25 cellular contexts compared by ENCODE assay signal in the genomic region with DNA sequence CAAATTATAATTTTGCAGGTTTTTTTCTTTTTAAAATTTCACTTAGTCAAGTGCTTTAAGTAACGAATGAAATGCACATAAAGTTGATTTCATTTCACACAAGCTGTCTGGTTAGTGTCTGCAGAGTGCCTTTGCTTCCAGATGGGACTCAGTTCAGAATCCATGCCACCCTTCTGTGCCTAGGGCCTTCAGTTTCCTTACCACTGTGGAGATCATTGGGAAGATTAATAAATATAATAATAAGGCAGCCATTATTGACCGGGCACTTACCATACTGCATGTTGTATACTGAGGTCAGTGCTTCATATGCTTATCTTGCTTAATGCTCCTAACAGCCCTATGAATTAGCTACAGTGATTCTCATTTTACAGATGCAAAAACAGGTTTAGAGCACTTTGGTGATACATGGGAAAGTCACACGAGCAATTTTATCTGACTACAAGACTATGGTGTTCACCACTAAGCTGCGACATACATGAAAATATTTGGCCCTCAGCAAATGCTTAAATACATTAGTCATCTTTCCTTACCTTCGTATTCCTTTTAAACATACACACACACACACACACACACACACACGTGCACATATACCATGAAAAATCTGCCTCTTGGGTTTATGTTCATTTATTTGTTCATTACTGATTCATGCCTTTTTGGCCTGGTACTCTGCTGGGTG. TPM values are rescaled to one million over a fixed set of nuclear protein-coding genes. Genes with fewer than 3 reads are reported as not detected.
DNase-seq lines count a peak whose midpoint lies in the region; ATAC-seq and TF ChIP-seq lines count a peak whose summit lies in the region.
"Had no signal": no experiment of that assay in that cellular context is flagged by ENCODE, and none has a peak within 500 bp of the region (broad histone marks: within the 10 kb centered on the region; RNA-seq: fewer than 3 reads in every experiment).

No MANE protein-coding gene starts in this region.

- H3K27ac ChIP-seq in neural progenitor cell (no peak overlapping the region), gastrocnemius medialis (no peak overlapping the region), tibial artery (no peak overlapping the region)
- H3K27ac ChIP-seq: RWPE1 had no signal

- H3K9me3 ChIP-seq in Loucy (ENCODE audit: insufficient read depth, low read depth, low read length) (no peaks in the 10 kb centered on the region), T-helper 17 cell (ENCODE audit: control insufficient read depth, low read length, poor library complexity, severe bottlenecking) (no peaks in the 10 kb centered on the region), neural progenitor cell (ENCODE audit: low read depth) (no peaks in the 10 kb centered on the region), gastrocnemius medialis (no peaks in the 10 kb centered on the region), tibial artery (no peaks in the 10 kb centered on the region)

- H3K27me3 Mint-ChIP-seq in T-helper 17 cell (peaks cover 5% of the 10 kb centered on the region), neural progenitor cell (ENCODE audit: insufficient read depth, low read depth) (peaks cover 11% of the 10 kb centered on the region)

- H3K4me1 ChIP-seq in Loucy (ENCODE audit: insufficient read depth, low read length, poor library complexity, severe bottlenecking) = peaks cover 5% of the 10 kb centered on the region
- peaks cover 29% of the 10 kb centered on the region for H3K4me1 ChIP-seq in neural progenitor cell
- peaks cover 15 to 16% of the 10 kb centered on the region in 2 donors for H3K4me1 ChIP-seq in gastrocnemius medialis
- peaks cover 0 to 15% (median 7%) of the 10 kb centered on the region in 4 donors for H3K4me1 ChIP-seq in tibial artery

- H2AFZ ChIP-seq in Loucy (ENCODE audit: low read length) = no peak overlapping the region
- H2AFZ ChIP-seq in neural progenitor cell (replicated peaks) = no peak overlapping the region

- H3K4me3 Mint-ChIP-seq in T-helper 17 cell (peak overlapping the region; percentile 12), neural progenitor cell (no peak overlapping the region)
- H3K4me3 Mint-ChIP-seq: B cell, CD14-positive monocyte had no signal

- in situ Hi-C loops in gastrocnemius medialis (cut with MboI; ENCODE audit: low sequenced_read_pairs in 4 of 4) = no loop called here

- intact Hi-C loops in gastrocnemius medialis (cut with DNase I; ENCODE audit: low total_unique reads) = loop anchor here (5.0 to 10.0 kb wide), 2 partner anchors 280 to 1082 kb away; a partner anchor contains a TSS
- intact Hi-C loops in tibial artery (cut with DNase I; ENCODE audit: low total_unique reads) = no loop called here

- H3F3A ChIP-seq in Loucy (ENCODE audit: low read depth) = no peaks in the 10 kb centered on the region
- H3F3A ChIP-seq in neural progenitor cell (ENCODE audit: low read depth) = peaks cover 11% of the 10 kb centered on the region

- TF ChIP-seq CTCF in Loucy (conservative IDR thresholded peaks at IDR 0.05; ENCODE audit: low read length) (no peak), neural progenitor cell (IDR thresholded peaks at IDR 0.05) (no peak), gastrocnemius medialis (IDR thresholded peaks at IDR 0.05 in 4 of 5, conservative IDR thresholded peaks at IDR 0.05 in 1 of 5) (no peak), tibial artery (IDR thresholded peaks at IDR 0.05) (no peak)

- H4K20me1 ChIP-seq in Loucy (ENCODE audit: insufficient read depth, low read length, poor library complexity, severe bottlenecking) (no peaks in the 10 kb centered on the region), neural progenitor cell (ENCODE audit: low read depth) (no peaks in the 10 kb centered on the region)

- H3K9me3 Mint-ChIP-seq in neural progenitor cell = no peaks in the 10 kb centered on the region
- H3K9me3 Mint-ChIP-seq: CD14-positive monocyte; CD8-positive, alpha-beta memory T cell had no signal

- no peaks in the 10 kb centered on the region for H3K36me3 ChIP-seq in Loucy (ENCODE audit: insufficient read depth, low read length)
- no peaks in the 10 kb centered on the region for H3K36me3 ChIP-seq in neural progenitor cell
- no peaks in the 10 kb centered on the region for H3K36me3 ChIP-seq in gastrocnemius medialis
- H3K36me3 ChIP-seq in tibial artery = no peaks in the 10 kb centered on the region

- DNase-seq in T-helper 17 cell = no peak
- DNase-seq in erythroblast (lab: John Stamatoyannopoulos, UW) = peak; percentile 26 to 27
- DNase-seq in neural progenitor cell (ENCODE audit: low spot score) = no peak
- no peak for DNase-seq in 8988T
- no peak for DNase-seq in gastrocnemius medialis
- DNase-seq in tibial artery = no peak
- DNase-seq: Calu3; CD8-positive, alpha-beta memory T cell; DMS79 treated with DMSO at 0.1 percent for 48 hours; GF-D8; IMR-90; KG1; NCI-H1092; NCI-H1417 treated with DMSO at 0.1 percent for 48 hours; NCI-H1694 treated with DMSO at 0.1 percent for 48 hours; NCI-H2081; NCI-H2227 treated with DMSO at 0.1 percent for 48 hours; NCI-H69; SHP77 had no signal

- H3K36me3 Mint-ChIP-seq in T-helper 17 cell (ENCODE audit: low read depth) = no peaks in the 10 kb centered on the region
- no peaks in the 10 kb centered on the region for H3K36me3 Mint-ChIP-seq in neural progenitor cell
- H3K36me3 Mint-ChIP-seq: CD14-positive monocyte; CD8-positive, alpha-beta memory T cell had no signal

- H3K27ac Mint-ChIP-seq in T-helper 17 cell = no peak overlapping the region
- H3K27ac Mint-ChIP-seq in neural progenitor cell = no peak overlapping the region
- H3K27ac Mint-ChIP-seq: B cell; CD14-positive monocyte; CD8-positive, alpha-beta memory T cell had no signal

- no peak for TF ChIP-seq POLR2A in erythroblast (IDR thresholded peaks at IDR 0.05; ENCODE audit: low read length)
- TF ChIP-seq POLR2A in gastrocnemius medialis (IDR thresholded peaks at IDR 0.05) = no peak

- H3K79me2 ChIP-seq in Loucy (ENCODE audit: insufficient read depth, low read length) (no peaks in the 10 kb centered on the region), neural progenitor cell (ENCODE audit: low read depth) (no peaks in the 10 kb centered on the region)

- H3K4me3 ChIP-seq in Loucy (ENCODE audit: low read length, poor library complexity, severe bottlenecking) = no peak overlapping the region
- H3K4me3 ChIP-seq in neural progenitor cell = no peak overlapping the region
- H3K4me3 ChIP-seq in gastrocnemius medialis = no peak overlapping the region
- H3K4me3 ChIP-seq in tibial artery = no peak overlapping the region

- H3K27me3 ChIP-seq in Loucy (ENCODE audit: insufficient read depth, low read length, poor library complexity, severe bottlenecking) (no peaks in the 10 kb centered on the region), neural progenitor cell (peaks cover 24% of the 10 kb centered on the region), gastrocnemius medialis (no peaks in the 10 kb centered on the region), tibial artery (no peaks in the 10 kb centered on the region)

- H3K4me1 Mint-ChIP-seq in T-helper 17 cell (peaks cover 10% of the 10 kb centered on the region), neural progenitor cell (peaks cover 32% of the 10 kb centered on the region)

- H3K4me2 ChIP-seq in Loucy (ENCODE audit: low read depth, low read length, poor library complexity, severe bottlenecking) (peak overlapping the region; percentile 58), neural progenitor cell (peak overlapping the region; percentile 56)

- H3K9me2 ChIP-seq in Loucy (replicated peaks; ENCODE audit: low read depth, low read length) = no peaks in the 10 kb centered on the region

- H3K9ac ChIP-seq in Loucy (ENCODE audit: low read depth, low read length, poor library complexity, severe bottlenecking) = peak overlapping the region; percentile 25
- H3K9ac ChIP-seq in neural progenitor cell = no peak overlapping the region

- ATAC-seq in T-helper 17 cell (no peak), gastrocnemius medialis (no peak), HG03439 (IDR thresholded peaks at IDR 0.05; ENCODE audit: unreplicated experiment) (no peak)
- ATAC-seq: Panc1 had no signal

RNA-seq across cellular contexts. Expression of a gene that starts 3.0 kb away (rescaled TPM):
- total RNA-seq in T-helper 17 cell = 1 to 10 TPM; 1.3 to 1.7 TPM
- total RNA-seq in neural progenitor cell (ENCODE audit: low replicate concordance) = 0.87 and 0.95 TPM in 2 replicates
- 10 to 100 TPM in 3 of 4 donors, 1 to 10 TPM in 1; 9.5 to 17.2 (median 12.8) TPM for total RNA-seq in gastrocnemius medialis

Comparison
In these comparisons a context has a peak if more than half of its experiments do, and no peak if none do; other contexts are left out.
1. DNase-seq: peak in erythroblast (2 of 2); none in T-helper 17 cell (0 of 3), neural progenitor cell (single experiment), 8988T (single experiment), gastrocnemius medialis (0 of 2) and tibial artery (0 of 2).